In the genomic region with DNA sequence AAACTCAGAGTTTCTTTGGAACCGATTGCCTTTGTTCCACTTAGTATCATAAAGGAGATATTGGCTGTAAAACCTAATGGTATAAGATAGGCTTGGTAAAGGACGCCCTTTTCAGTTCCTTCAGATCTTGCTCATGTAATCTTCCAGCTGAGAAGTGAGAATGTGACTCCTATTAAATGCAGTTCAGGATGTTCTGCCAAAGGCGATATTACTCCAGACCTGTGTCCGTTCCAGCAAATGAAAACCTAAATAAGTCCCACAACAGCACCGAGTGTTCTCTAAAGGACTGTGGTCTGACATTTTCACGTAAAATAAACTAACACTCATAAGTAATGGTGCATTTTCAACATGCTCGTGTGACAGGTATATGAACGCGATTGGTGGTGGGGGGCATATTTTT, we compare ENCODE assay signal across 11 cellular contexts.
"Had no signal": no experiment of that assay in that cellular context is flagged by ENCODE, and none has a peak within 500 bp of the region (broad histone marks: within the 10 kb centered on the region; RNA-seq: fewer than 3 reads in every experiment).

No MANE protein-coding gene starts in this region.

- H3K9ac ChIP-seq: SK-N-SH had no signal

- H3K9me3 ChIP-seq: colonic mucosa, SK-N-SH had no signal

- H3K36me3 Mint-ChIP-seq: WTC11 had no signal

- H3K4me3 Mint-ChIP-seq: activated CD4-positive, alpha-beta T cell treated with anti-CD3 and anti-CD28 coated beads, Interleukin-2, amount 10 ng/mL, durations not matched to agents 24 days and 14 days; activated T-helper 1 cell treated with anti-CD3 and anti-CD28 coated beads, Interleukin-12 subunit alpha, Interleukin-12 subunit beta, Interleukin-2, Interleukin-4 antibody, amounts not matched to agents 30 ng/mL and 10 ng/mL and 1 ng/mL, durations not matched to agents 14 hours and 24 hours and 36 hours; nephron; type B pancreatic cell; WTC11 had no signal

- ATAC-seq: WTC11 had no signal

- H3K27me3 ChIP-seq: colonic mucosa had no signal

- DNase-seq: activated CD4-positive, alpha-beta T cell treated with anti-CD3 and anti-CD28 coated beads, Interleukin-2, amount 10 ng/mL, durations not matched to agents 24 days and 14 days; activated naive CD4-positive, alpha-beta T cell; caudate nucleus; colonic mucosa; occipital lobe; SK-N-SH; small intestine had no signal

- H3K4me1 ChIP-seq: colonic mucosa had no signal

- H3K4me3 ChIP-seq: colonic mucosa had no signal

- H3K4me1 Mint-ChIP-seq: activated CD4-positive, alpha-beta T cell treated with anti-CD3 and anti-CD28 coated beads, Interleukin-2, amount 10 ng/mL, durations not matched to agents 24 days and 14 days had no signal

- H3K27me3 Mint-ChIP-seq: activated CD4-positive, alpha-beta T cell treated with anti-CD3 and anti-CD28 coated beads, Interleukin-2, amount 10 ng/mL, durations not matched to agents 24 days and 14 days; type B pancreatic cell had no signal

- H3K27ac ChIP-seq: colonic mucosa had no signal

- H3K27ac Mint-ChIP-seq: activated CD4-positive, alpha-beta T cell treated with anti-CD3 and anti-CD28 coated beads, Interleukin-2, amount 10 ng/mL, durations not matched to agents 24 days and 14 days; activated T-helper 1 cell treated with anti-CD3 and anti-CD28 coated beads, Interleukin-12 subunit alpha, Interleukin-12 subunit beta, Interleukin-2, Interleukin-4 antibody, amounts not matched to agents 30 ng/mL and 10 ng/mL and 1 ng/mL, durations not matched to agents 14 hours and 24 hours and 36 hours; nephron; type B pancreatic cell; WTC11 had no signal

- H3K9me3 Mint-ChIP-seq: activated CD4-positive, alpha-beta T cell treated with anti-CD3 and anti-CD28 coated beads, Interleukin-2, amount 10 ng/mL, durations not matched to agents 24 days and 14 days; activated T-helper 1 cell treated with anti-CD3 and anti-CD28 coated beads, Interleukin-12 subunit alpha, Interleukin-12 subunit beta, Interleukin-2, Interleukin-4 antibody, amounts not matched to agents 30 ng/mL and 10 ng/mL and 1 ng/mL, durations not matched to agents 14 hours and 24 hours and 36 hours; nephron; type B pancreatic cell; WTC11 had no signal

- H3K36me3 ChIP-seq: colonic mucosa had no signal
